30 cellular contexts compared by ENCODE assay signal in genomic region chr12:130829391-130830245, GRCh38. TPM values are rescaled to one million over a fixed set of nuclear protein-coding genes. Genes with fewer than 3 reads are reported as not detected.
A peak's percentile ranks its signal among the peaks of the same experiment; 100 is the strongest.
DNase-seq lines count a peak whose midpoint lies in the region; ATAC-seq and TF ChIP-seq lines count a peak whose summit lies in the region.
"Had no signal": no experiment of that assay in that cellular context is flagged by ENCODE, and none has a peak within 500 bp of the region (broad histone marks: within the 10 kb centered on the region; RNA-seq: fewer than 3 reads in every experiment).

No MANE protein-coding gene starts in this region.

- ATAC-seq in GM23338: peak; percentile 12; the same call in 2 of the 3 replicates
- no peak for ATAC-seq in WTC11
- ATAC-seq in HG02623 (IDR thresholded peaks at IDR 0.05; ENCODE audit: unreplicated experiment): no peak
- ATAC-seq in GM18868 (IDR thresholded peaks at IDR 0.05; ENCODE audit: unreplicated experiment): no peak
- ATAC-seq: foreskin keratinocyte; heart left ventricle; lower lobe of right lung; naive thymus-derived CD8-positive, alpha-beta T cell; stimulated activated naive CD8-positive, alpha-beta T cell treated with anti-CD3 and anti-CD28 coated beads, Interleukin-15, Interleukin-2, amounts not matched to agents 100 U/mL and 50 U/mL, for 24 hours had no signal

- H3K27me3 ChIP-seq in GM23338 (ENCODE audit: insufficient read depth): no peaks in the 10 kb centered on the region
- H3K27me3 ChIP-seq: ascending aorta, esophagus muscularis mucosa, foreskin keratinocyte, heart left ventricle, Peyer's patch had no signal

- peak overlapping the region; percentile 81; the same call in 1 of the 2 replicates for H3K27ac ChIP-seq in GM23338 (ENCODE audit: low read depth)
- H3K27ac ChIP-seq: ascending aorta, esophagus muscularis mucosa, foreskin keratinocyte, heart left ventricle, lower lobe of right lung, Peyer's patch, VCaP had no signal

- peak overlapping the region; percentile 32; the same call in 1 of the 2 replicates for H3K4me2 ChIP-seq in GM23338

- CTCF ChIA-PET in WTC11 (lab: Charles Lee): interaction anchor here (0.6 to 6.2 kb wide), 4 partner anchors 16 to 257 kb away, joined by 3 to 36 read pairs (median 3); no protein-coding TSS in a partner anchor

- DNase-seq in GM23338 (ENCODE audit: low spot score) (no peak), WTC11 (ENCODE audit: low spot score) (no peak), glutamatergic neuron (no peak), retina (peak; percentile 37), SIG-M5 treated with dmso at 0.1 percent for 504 hours (lab: John Stamatoyannopoulos, UW; ENCODE audit: unreplicated experiment) (no peak)
- DNase-seq: activated CD4-positive, alpha-beta T cell treated with anti-CD3 and anti-CD28 coated beads for 4 hours; activated effector memory CD4-positive, alpha-beta T cell treated with Interleukin-2 at 50 U/mL for 16 hours; activated naive CD8-positive, alpha-beta T cell treated with anti-CD3 and anti-CD28 coated beads, Interleukin-2, amount 10 ng/mL, durations not matched to agents 7 days and 5 days; caudate nucleus; CD8-positive, alpha-beta memory T cell; dermis blood vessel endothelial cell; foreskin keratinocyte; heart left ventricle; KG1; kidney glomerular epithelial cell; lower lobe of right lung; naive thymus-derived CD8-positive, alpha-beta T cell; NCI-H2081; NCI-H226; occipital lobe; Peyer's patch; SHP77 treated with DMSO at 0.1 percent for 48 hours; small intestine; stimulated activated naive CD8-positive, alpha-beta T cell treated with anti-CD3 and anti-CD28 coated beads, Interleukin-15, Interleukin-2, amounts not matched to agents 100 U/mL and 50 U/mL, for 24 hours; T1000 had no signal

- no peak overlapping the region for H3K4me3 ChIP-seq in GM23338
- H3K4me3 ChIP-seq: ascending aorta, esophagus muscularis mucosa, heart left ventricle, lower lobe of right lung, Peyer's patch had no signal

- peaks cover 7% of the 10 kb centered on the region; the same call in 1 of the 2 replicates for H3F3A ChIP-seq in GM23338 (replicated peaks; ENCODE audit: low read depth)

- TF ChIP-seq CTCF in GM23338 (conservative IDR thresholded peaks at IDR 0.05; ENCODE audit: low read depth in 2 of 2) (no peak), WTC11 (IDR thresholded peaks at IDR 0.05) (no peak), glutamatergic neuron (IDR thresholded peaks at IDR 0.05; ENCODE audit: partially characterized antibody, unreplicated experiment) (no peak)

- H2AFZ ChIP-seq in GM23338: no peak overlapping the region

- H3K9me2 ChIP-seq in GM23338 (ENCODE audit: insufficient read depth): no peaks in the 10 kb centered on the region

- H3K27me3 Mint-ChIP-seq in GM23338 (ENCODE audit: insufficient read depth, low read depth, poor library complexity) (peaks cover 4% of the 10 kb centered on the region), WTC11 (ENCODE audit: low read depth) (no peaks in the 10 kb centered on the region), glutamatergic neuron (ENCODE audit: unreplicated experiment) (peaks cover 5% of the 10 kb centered on the region)
- H3K27me3 Mint-ChIP-seq: activated naive CD8-positive, alpha-beta T cell treated with anti-CD3 and anti-CD28 coated beads, Interleukin-2, amount 10 ng/mL, durations not matched to agents 7 days and 5 days; CD8-positive, alpha-beta memory T cell; naive thymus-derived CD8-positive, alpha-beta T cell had no signal

- H3K36me3 ChIP-seq in GM23338 (ENCODE audit: insufficient read depth): no peaks in the 10 kb centered on the region
- H3K36me3 ChIP-seq: ascending aorta, Peyer's patch had no signal

- peaks cover 7% of the 10 kb centered on the region for H3K36me3 Mint-ChIP-seq in GM23338 (ENCODE audit: low read depth)
- peaks cover 10% of the 10 kb centered on the region for H3K36me3 Mint-ChIP-seq in WTC11
- H3K36me3 Mint-ChIP-seq in glutamatergic neuron (ENCODE audit: unreplicated experiment): no peaks in the 10 kb centered on the region

- H3K4me1 Mint-ChIP-seq in GM23338 (peaks cover 50% of the 10 kb centered on the region), WTC11 (peaks cover 59% of the 10 kb centered on the region), glutamatergic neuron (ENCODE audit: low read depth, unreplicated experiment) (peaks cover 34% of the 10 kb centered on the region)

- no peak overlapping the region for H3K4me3 Mint-ChIP-seq in GM23338
- no peak overlapping the region for H3K4me3 Mint-ChIP-seq in WTC11
- peak overlapping the region; percentile 17 for H3K4me3 Mint-ChIP-seq in glutamatergic neuron (ENCODE audit: unreplicated experiment)
- H3K4me3 Mint-ChIP-seq: activated naive CD8-positive, alpha-beta T cell treated with anti-CD3 and anti-CD28 coated beads, Interleukin-2, amount 10 ng/mL, durations not matched to agents 7 days and 5 days; CD8-positive, alpha-beta memory T cell; naive thymus-derived CD8-positive, alpha-beta T cell had no signal

- peaks cover 30% of the 10 kb centered on the region for H3K4me1 ChIP-seq in GM23338 (ENCODE audit: insufficient read depth)
- H3K4me1 ChIP-seq: ascending aorta, foreskin keratinocyte had no signal

- POLR2A ChIA-PET in WTC11 (lab: Charles Lee): interaction anchor here (1.0 to 1.5 kb wide), 2 partner anchors 24 to 41 kb away, joined by 3 to 4 read pairs; no protein-coding TSS in a partner anchor

- H3K79me2 ChIP-seq in GM23338 (replicated peaks; ENCODE audit: insufficient read depth): peaks cover 42% of the 10 kb centered on the region

- peaks cover 4% of the 10 kb centered on the region; the same call in 1 of the 3 replicates for H3K9me3 Mint-ChIP-seq in GM23338
- H3K9me3 Mint-ChIP-seq in WTC11: no peaks in the 10 kb centered on the region
- peaks cover 4% of the 10 kb centered on the region for H3K9me3 Mint-ChIP-seq in glutamatergic neuron (ENCODE audit: unreplicated experiment)
- H3K9me3 Mint-ChIP-seq: activated naive CD8-positive, alpha-beta T cell treated with anti-CD3 and anti-CD28 coated beads, Interleukin-2, amount 10 ng/mL, durations not matched to agents 7 days and 5 days; CD8-positive, alpha-beta memory T cell; naive thymus-derived CD8-positive, alpha-beta T cell had no signal

- H3K27ac Mint-ChIP-seq in GM23338 (peak overlapping the region; percentile 38; the same call in 1 of the 2 replicates), WTC11 (peak overlapping the region; percentile 51), glutamatergic neuron (ENCODE audit: unreplicated experiment) (no peak overlapping the region)
- H3K27ac Mint-ChIP-seq: activated naive CD8-positive, alpha-beta T cell treated with anti-CD3 and anti-CD28 coated beads, Interleukin-2, amount 10 ng/mL, durations not matched to agents 7 days and 5 days had no signal

- H4K20me1 ChIP-seq in GM23338 (replicated peaks; ENCODE audit: insufficient read depth): no peaks in the 10 kb centered on the region

TF ChIP-seq in GM23338, 12 proteins besides CTCF, POLR2A, EP300 and RAD21 (continues in another document):
- no peak for TF ChIP-seq POLR2AphosphoS5 (IDR thresholded peaks at IDR 0.05; ENCODE audit: low read depth)
- no peak for TF ChIP-seq EZH2phosphoT487 (IDR thresholded peaks at IDR 0.05; ENCODE audit: unreplicated experiment)

TF ChIP-seq in WTC11, 78 proteins besides CTCF, POLR2A, EP300 and RAD21:
- TF ChIP-seq FOXP4 (CRISPR knock-in tag; IDR thresholded peaks at IDR 0.05) (peak; percentile 26; the same call in 1 of the 2 replicates), NR3C1 (CRISPR knock-in tag; conservative IDR thresholded peaks at IDR 0.05; ENCODE audit: low read depth) (no peak)

RNA-seq across cellular contexts. Expression of gene STX2, which starts 9.4 kb away (rescaled TPM):
- total RNA-seq in GM23338 (2014; rRNA removed; shearing (Covaris generic)): 23.9 and 35.4 TPM in 2 replicates
- 16.4 and 17.7 TPM in 2 replicates for polyA plus RNA-seq in GM23338 (2016; fragmentation: Nextera tagmentation; extraction: Ambion mirVana)
- total RNA-seq in WTC11 (2021) (21.1 to 23.2 TPM (median 22.7 TPM) in 3 replicates), glutamatergic neuron (ENCODE audit: unreplicated experiment) (76.5 TPM)

RNA-seq across cellular contexts. Expression of gene RAN, which starts 42.2 kb away (rescaled TPM):
- total RNA-seq in GM23338 (2014; rRNA removed; shearing (Covaris generic)): 855 and 976 TPM in 2 replicates
- polyA plus RNA-seq in GM23338 (2016; fragmentation: Nextera tagmentation; extraction: Ambion mirVana): 2,114 and 2,289 TPM in 2 replicates
- total RNA-seq in WTC11 (2021) (1,744 to 1,783 TPM (median 1,745 TPM) in 3 replicates), glutamatergic neuron (ENCODE audit: unreplicated experiment) (766 TPM)
